26 cellular contexts compared by ENCODE assay signal in the genomic region with DNA sequence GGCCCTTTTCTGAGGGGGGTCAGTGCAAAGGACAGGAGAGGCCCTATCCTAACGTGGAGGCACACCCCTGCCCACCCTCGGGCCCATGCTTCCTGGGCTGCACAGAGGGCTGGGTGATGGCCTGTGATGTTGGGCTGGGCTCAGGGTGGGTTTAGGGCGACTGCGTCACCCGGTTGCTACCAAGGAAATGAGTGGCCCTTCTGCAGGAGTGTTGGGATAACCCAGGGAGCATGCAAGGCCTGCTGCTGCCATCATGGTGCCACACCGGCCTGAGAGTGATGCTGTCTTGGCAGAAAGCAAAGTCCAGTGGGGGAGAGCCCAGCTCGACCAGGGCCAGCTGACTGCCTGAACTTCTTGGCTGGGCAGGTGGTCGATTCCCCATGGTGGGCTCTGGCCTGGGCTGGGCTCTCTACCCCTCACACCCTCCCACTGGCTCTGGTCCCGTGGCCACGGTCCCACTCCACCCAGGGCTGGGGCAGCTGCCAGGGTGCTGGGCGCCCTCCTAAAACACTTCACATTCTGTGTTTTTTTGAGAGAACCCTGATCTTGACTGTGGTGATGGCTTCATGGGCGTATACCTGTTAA. TPM values are rescaled to one million over a fixed set of nuclear protein-coding genes. Genes with fewer than 3 reads are reported as not detected.
DNase-seq lines count a peak whose midpoint lies in the region; ATAC-seq, FAIRE-seq and TF ChIP-seq lines count a peak whose summit lies in the region.
"Had no signal": no experiment of that assay in that cellular context is flagged by ENCODE, and none has a peak within 500 bp of the region (broad histone marks: within the 10 kb centered on the region; RNA-seq: fewer than 3 reads in every experiment).

No MANE protein-coding gene starts in this region.

- H3K27ac ChIP-seq in heart left ventricle = no peak overlapping the region
- no peak overlapping the region for H3K27ac ChIP-seq in right atrium auricular region
- no peak overlapping the region for H3K27ac ChIP-seq in HepG2 (ENCODE audit: extremely low read length, insufficient read depth, low read length)
- H3K27ac ChIP-seq in esophagus squamous epithelium = no peak overlapping the region
- H3K27ac ChIP-seq: 22Rv1, Peyer's patch had no signal

- H3K4me3 ChIP-seq in heart left ventricle = no peak overlapping the region
- no peak overlapping the region for H3K4me3 ChIP-seq in right atrium auricular region
- H3K4me3 ChIP-seq in HepG2 (replicated peaks in 1 of 3; ENCODE audit: insufficient read depth in 1 of 3, low read depth in 2 of 3, low read length in 3 of 3) = no peak overlapping the region
- H3K4me3 ChIP-seq in esophagus squamous epithelium = no peak overlapping the region
- H3K4me3 ChIP-seq: Peyer's patch had no signal

- H3K9me3 Mint-ChIP-seq in stimulated activated effector memory CD8-positive, alpha-beta T cell treated with anti-CD3 and anti-CD28 coated beads, Interleukin-12 subunit alpha, Interleukin-12 subunit beta, amount 100 ng/mL, for 72 hours = peaks cover 9% of the 10 kb centered on the region

- no peak overlapping the region for H3K4me3 Mint-ChIP-seq in stimulated activated effector memory CD8-positive, alpha-beta T cell treated with anti-CD3 and anti-CD28 coated beads, Interleukin-12 subunit alpha, Interleukin-12 subunit beta, amount 100 ng/mL, for 72 hours
- H3K4me3 Mint-ChIP-seq: CD14-positive monocyte; CD8-positive, alpha-beta memory T cell had no signal

- H3K9me3 ChIP-seq in heart left ventricle (peaks cover 0 to 23% (median 12%) of the 10 kb centered on the region in 12 donors), right atrium auricular region (peaks cover 5 to 13% of the 10 kb centered on the region in 2 donors), HepG2 (ENCODE audit: low read length) (peaks cover 28% of the 10 kb centered on the region), esophagus squamous epithelium (peaks cover 6 to 24% (median 17%) of the 10 kb centered on the region in 3 donors)

- CTCF ChIA-PET in HepG2 (lab: Yijun Ruan, JAX; ENCODE audit: low intra/inter-chr PET ratio, low total read pairs) = no interaction called here

- no peaks in the 10 kb centered on the region for H3K79me2 ChIP-seq in HepG2 (ENCODE audit: insufficient read depth, low read length)

- POLR2A ChIA-PET in HepG2 (lab: Yijun Ruan, JAX) = no interaction called here

- H3K4me1 Mint-ChIP-seq in stimulated activated effector memory CD8-positive, alpha-beta T cell treated with anti-CD3 and anti-CD28 coated beads, Interleukin-12 subunit alpha, Interleukin-12 subunit beta, amount 100 ng/mL, for 72 hours = no peaks in the 10 kb centered on the region
- H3K4me1 Mint-ChIP-seq: CD8-positive, alpha-beta memory T cell had no signal

- H3K36me3 Mint-ChIP-seq in stimulated activated effector memory CD8-positive, alpha-beta T cell treated with anti-CD3 and anti-CD28 coated beads, Interleukin-12 subunit alpha, Interleukin-12 subunit beta, amount 100 ng/mL, for 72 hours = peaks cover 48% of the 10 kb centered on the region

- H3K4me1 ChIP-seq in heart left ventricle (no peaks in the 10 kb centered on the region), right atrium auricular region (no peaks in the 10 kb centered on the region), HepG2 (ENCODE audit: insufficient read depth, low read length) (no peaks in the 10 kb centered on the region), esophagus squamous epithelium (peaks cover 0 to 11% (median 0%) of the 10 kb centered on the region in 3 donors)
- H3K4me1 ChIP-seq: BE2C, Peyer's patch had no signal

- in situ Hi-C loops in HepG2 (cut with HindIII; ENCODE audit: extremely low pct_ligation_motif_present, low pct_unique_long_range_greater_than_20kb) = no loop called here

- FAIRE-seq in HepG2 (lab: Jason Lieb, UNC) = no peak
- FAIRE-seq: GM12891 had no signal

- TF ChIP-seq EP300 in HepG2 (IDR thresholded peaks at IDR 0.05; ENCODE audit: low read depth in 2 of 2, low read length in 2 of 2) = no peak
- TF ChIP-seq EP300 in HepG2 (CRISPR knock-in tag; IDR thresholded peaks at IDR 0.05; ENCODE audit: borderline replicate concordance) = no peak

- peak in 2 of 4 donors; percentile 14 to 16 for ATAC-seq in heart left ventricle
- peak; percentile 15; the same call in 2 of the 3 replicates for ATAC-seq in HepG2
- ATAC-seq in stimulated activated effector memory CD8-positive, alpha-beta T cell treated with anti-CD3 and anti-CD28 coated beads, Interleukin-12 subunit alpha, Interleukin-12 subunit beta, amount 100 ng/mL, for 72 hours = peak; percentile 20
- no peak for ATAC-seq in HG02588 (IDR thresholded peaks at IDR 0.05; ENCODE audit: unreplicated experiment)
- ATAC-seq: SK-N-SH treated with all-trans-retinoic acid at 6 μM for 48 hours had no signal

- H3K4me2 ChIP-seq in HepG2 (ENCODE audit: low read depth, low read length) = no peak overlapping the region

- no peak for TF ChIP-seq POLR2A in heart left ventricle (IDR thresholded peaks at IDR 0.05)
- TF ChIP-seq POLR2A in HepG2 (IDR thresholded peaks at IDR 0.05; ENCODE audit: insufficient read depth in 1 of 2, low read depth in 2 of 2, low read length in 2 of 2) = no peak; a peak in 1 of 4 replicates
- TF ChIP-seq POLR2A in esophagus squamous epithelium (IDR thresholded peaks at IDR 0.05) = no peak

- DNase-seq in heart left ventricle (peak in 3 of 5 donors; percentile 7 to 31 (median 9)), right atrium auricular region (ENCODE audit: low spot score) (no peak), HepG2 (ENCODE audit: low spot score) (no peak), retina (no peak), esophagus squamous epithelium (lab: John Stamatoyannopoulos, UW) (no peak), NCI-H1105 treated with DMSO at 0.1 percent for 48 hours (lab: John Stamatoyannopoulos, UW) (no peak)
- DNase-seq in stimulated activated effector memory CD8-positive, alpha-beta T cell treated with anti-CD3 and anti-CD28 coated beads, Interleukin-12 subunit alpha, Interleukin-12 subunit beta, amount 100 ng/mL, for 72 hours (ENCODE audit: low spot score in 2 of 2) = no peak
- DNase-seq: BE2C; CD8-positive, alpha-beta memory T cell; DMS 273 treated with DMSO at 0.1 percent for 48 hours; DMS79 treated with DMSO at 0.1 percent for 48 hours; GF-D8; GOT3; HCEC 1CT; KBM-7; NCI-H1694; NCI-H2081; NCI-H226; NCI-H510A; NCI-H69 had no signal

- no TSS peak for BruUV-seq in HepG2 (replicated peaks; lab: Mats Ljungman, UMichigan)

- H3K9ac ChIP-seq in HepG2 (ENCODE audit: insufficient read depth, low read depth, low read length) = no peak overlapping the region

- WGBS in heart left ventricle, 4 donors = 89 to 95% (median 91%) methylated on average over 6 to 12 of the region's 12 CpGs
- 100% methylated on average over 2 of the region's 12 CpGs for WGBS in HepG2 (ENCODE audit: low lambda C conversion rate)
- 88% methylated on average over 7 of the region's 12 CpGs; no CpG with 5 or more reads in 1 of the 2 donors for WGBS in esophagus squamous epithelium, 2 donors

- no peak overlapping the region for H2AFZ ChIP-seq in HepG2 (ENCODE audit: low read length)

- H3K36me3 ChIP-seq in heart left ventricle (peaks cover 0 to 90% (median 54%) of the 10 kb centered on the region in 9 donors), right atrium auricular region (peaks cover 48% of the 10 kb centered on the region), HepG2 (replicated peaks in 1 of 2; ENCODE audit: control insufficient read depth in 1 of 2, insufficient read depth in 2 of 2, low read length in 2 of 2) (peaks cover 15 to 54% of the 10 kb centered on the region in 2 experiments), esophagus squamous epithelium (peaks cover 13 to 94% (median 36%) of the 10 kb centered on the region in 3 donors)

- no peak for TF ChIP-seq RAD21 in HepG2 (CRISPR knock-in tag; IDR thresholded peaks at IDR 0.05)

- no peaks in the 10 kb centered on the region for H4K20me1 ChIP-seq in HepG2 (ENCODE audit: insufficient read depth, low read length)

- H3K27ac Mint-ChIP-seq in stimulated activated effector memory CD8-positive, alpha-beta T cell treated with anti-CD3 and anti-CD28 coated beads, Interleukin-12 subunit alpha, Interleukin-12 subunit beta, amount 100 ng/mL, for 72 hours = no peak overlapping the region

- H3K27me3 ChIP-seq in heart left ventricle = no peaks in the 10 kb centered on the region
- no peaks in the 10 kb centered on the region for H3K27me3 ChIP-seq in right atrium auricular region
- H3K27me3 ChIP-seq in HepG2 (ENCODE audit: control insufficient read depth in 1 of 2, insufficient read depth in 2 of 2, low read length in 2 of 2) = no peaks in the 10 kb centered on the region
- H3K27me3 ChIP-seq in esophagus squamous epithelium = no peaks in the 10 kb centered on the region
- H3K27me3 ChIP-seq: BE2C, Peyer's patch had no signal

- intact Hi-C loops in heart left ventricle (cut with DNase I) (no loop called here), HepG2 (cut with micrococcal nuclease; ENCODE audit: unreplicated experiment) (no loop called here), esophagus squamous epithelium (cut with DNase I) (no loop called here)

- TF ChIP-seq CTCF in heart left ventricle (IDR thresholded peaks at IDR 0.05) = no peak
- TF ChIP-seq CTCF in right atrium auricular region (IDR thresholded peaks at IDR 0.05) = no peak
- TF ChIP-seq CTCF in HepG2 (CRISPR knock-in tag; IDR thresholded peaks at IDR 0.05) = no peak
- no peak for TF ChIP-seq CTCF in esophagus squamous epithelium (IDR thresholded peaks at IDR 0.05)

RNA-seq across cellular contexts. Expression of a gene that starts 21.5 kb away (rescaled TPM):
- total RNA-seq in heart left ventricle = 10 to 100 TPM in 6 of 9 donors, 1 to 10 TPM in 3; 8.5 to 14.4 (median 12.3) TPM
- 10 to 100 TPM; 10.4 to 24.1 TPM for polyA plus RNA-seq in heart left ventricle
- 10 to 100 TPM; 12.5 to 20.3 TPM for total RNA-seq in right atrium auricular region
- total RNA-seq in HepG2 (2016; rRNA removed; fragmentation: Illumina TruSeq; extraction: Trizol) = 11.3 and 15.5 TPM in 2 replicates
- total RNA-seq in HepG2 (2016; cell fraction: cytosol; rRNA removed; fragmentation: Illumina TruSeq; extraction: Trizol; ENCODE audit: low read depth) = 5.8 and 6.9 TPM in 2 replicates
- 9.7 and 18.4 TPM in 2 replicates for total RNA-seq in HepG2 (2016; cell fraction: insoluble cytoplasmic fraction; rRNA removed; fragmentation: Illumina TruSeq; extraction: Trizol)
- total RNA-seq in HepG2 (2016; cell fraction: membrane; rRNA removed; fragmentation: Illumina TruSeq; extraction: Trizol) = 4.5 and 5.1 TPM in 2 replicates
- total RNA-seq in HepG2 (2016; cell fraction: nucleus; rRNA removed; fragmentation: Illumina TruSeq; extraction: Trizol) = 22.2 and 24.1 TPM in 2 replicates
- polyA plus RNA-seq in HepG2 (2011; rRNA removed) = 32.6 and 34.1 TPM in 2 replicates
- polyA plus RNA-seq in HepG2 (2011; cell fraction: cytosol; rRNA removed) = 7.9 and 9.8 TPM in 2 replicates
- polyA plus RNA-seq in HepG2 (2011; cell fraction: nucleus; rRNA removed) = 162 and 171 TPM in 2 replicates
- polyA plus RNA-seq in HepG2 (2012) = 19.0 and 22.7 TPM in 2 replicates
- polyA plus RNA-seq in HepG2 (2016; cell fraction: cytosol; fragmentation: Illumina TruSeq; extraction: Trizol; ENCODE audit: low read depth) = 1.4 and 1.7 TPM in 2 replicates
- polyA plus RNA-seq in HepG2 (2016; cell fraction: insoluble cytoplasmic fraction; fragmentation: Illumina TruSeq; extraction: Trizol; ENCODE audit: low read depth) = 8.1 and 8.4 TPM in 2 replicates
- polyA plus RNA-seq in HepG2 (2016; cell fraction: membrane; fragmentation: Illumina TruSeq; extraction: Trizol; ENCODE audit: low read depth) = 2.1 and 3.0 TPM in 2 replicates
- polyA plus RNA-seq in HepG2 (2016; cell fraction: nucleus; fragmentation: Illumina TruSeq; extraction: Trizol; ENCODE audit: insufficient read depth, low read depth) = 78.5 and 90.7 TPM in 2 replicates
- polyA minus RNA-seq in HepG2 (2011; rRNA and poly(A)+ RNA removed; ENCODE audit: low replicate concordance) = 16.4 and 18.6 TPM in 2 replicates
- 2.5 and 4.4 TPM in 2 replicates for polyA minus RNA-seq in HepG2 (2011; cell fraction: cytosol; rRNA and poly(A)+ RNA removed)
- 31.4 and 38.0 TPM in 2 replicates for polyA minus RNA-seq in HepG2 (2011; cell fraction: nucleus; rRNA and poly(A)+ RNA removed)
- total RNA-seq in esophagus squamous epithelium = 10 to 100 TPM in 3 of 4 donors, 1 to 10 TPM in 1; 6.9 to 21.9 (median 10.7) TPM

RNA-seq across cellular contexts. Expression of a gene that starts 27.5 kb away (rescaled TPM):
- total RNA-seq in heart left ventricle (10 to 100 TPM; 29.3 to 68.9 (median 43.1) TPM), right atrium auricular region (10 to 100 TPM; 33.5 to 57.7 TPM), HepG2 (2016; rRNA removed; fragmentation: Illumina TruSeq; extraction: Trizol) (26.8 and 35.0 TPM in 2 replicates), esophagus squamous epithelium (10 to 100 TPM; 50.7 to 78.5 (median 62.4) TPM)
- polyA plus RNA-seq in heart left ventricle (10 to 100 TPM; 31.1 to 49.9 TPM), HepG2 (2011; rRNA removed) (50.0 and 59.5 TPM in 2 replicates)
- 16.3 and 18.1 TPM in 2 replicates for total RNA-seq in HepG2 (2016; cell fraction: cytosol; rRNA removed; fragmentation: Illumina TruSeq; extraction: Trizol; ENCODE audit: low read depth)
- 22.4 and 35.5 TPM in 2 replicates for total RNA-seq in HepG2 (2016; cell fraction: insoluble cytoplasmic fraction; rRNA removed; fragmentation: Illumina TruSeq; extraction: Trizol)
- 27.6 and 33.0 TPM in 2 replicates for total RNA-seq in HepG2 (2016; cell fraction: membrane; rRNA removed; fragmentation: Illumina TruSeq; extraction: Trizol)
- 34.2 and 36.7 TPM in 2 replicates for total RNA-seq in HepG2 (2016; cell fraction: nucleus; rRNA removed; fragmentation: Illumina TruSeq; extraction: Trizol)
- polyA plus RNA-seq in HepG2 (2011; cell fraction: cytosol; rRNA removed) = 37.5 and 49.4 TPM in 2 replicates
- 238 and 301 TPM in 2 replicates for polyA plus RNA-seq in HepG2 (2011; cell fraction: nucleus; rRNA removed)
- polyA plus RNA-seq in HepG2 (2012) = 31.9 and 43.3 TPM in 2 replicates
- polyA plus RNA-seq in HepG2 (2016; cell fraction: cytosol; fragmentation: Illumina TruSeq; extraction: Trizol; ENCODE audit: low read depth) = 12.6 and 12.7 TPM in 2 replicates
- polyA plus RNA-seq in HepG2 (2016; cell fraction: insoluble cytoplasmic fraction; fragmentation: Illumina TruSeq; extraction: Trizol; ENCODE audit: low read depth) = 23.9 and 30.1 TPM in 2 replicates
- 21.4 and 23.2 TPM in 2 replicates for polyA plus RNA-seq in HepG2 (2016; cell fraction: membrane; fragmentation: Illumina TruSeq; extraction: Trizol; ENCODE audit: low read depth)
- polyA plus RNA-seq in HepG2 (2016; cell fraction: nucleus; fragmentation: Illumina TruSeq; extraction: Trizol; ENCODE audit: insufficient read depth, low read depth) = 77.4 and 83.8 TPM in 2 replicates
- 111 and 116 TPM in 2 replicates for polyA minus RNA-seq in HepG2 (2011; rRNA and poly(A)+ RNA removed; ENCODE audit: low replicate concordance)
- polyA minus RNA-seq in HepG2 (2011; cell fraction: cytosol; rRNA and poly(A)+ RNA removed) = 34.3 and 37.3 TPM in 2 replicates
- polyA minus RNA-seq in HepG2 (2011; cell fraction: nucleus; rRNA and poly(A)+ RNA removed) = 73.2 and 88.6 TPM in 2 replicates

RNA-seq across cellular contexts. Expression of a gene that starts 59.5 kb away (rescaled TPM):
- total RNA-seq in heart left ventricle (100 to 1,000 TPM; 266 to 747 (median 402) TPM), right atrium auricular region (100 to 1,000 TPM; 379 to 436 TPM), HepG2 (2016; rRNA removed; fragmentation: Illumina TruSeq; extraction: Trizol) (160 and 161 TPM in 2 replicates), esophagus squamous epithelium (100 to 1,000 TPM; 105 to 236 (median 149) TPM)
- polyA plus RNA-seq in heart left ventricle (100 to 1,000 TPM; 177 to 266 TPM), HepG2 (2011; rRNA removed) (90.9 and 126 TPM in 2 replicates)
- 45.2 and 49.8 TPM in 2 replicates for total RNA-seq in HepG2 (2016; cell fraction: cytosol; rRNA removed; fragmentation: Illumina TruSeq; extraction: Trizol; ENCODE audit: low read depth)
- 158 and 162 TPM in 2 replicates for total RNA-seq in HepG2 (2016; cell fraction: insoluble cytoplasmic fraction; rRNA removed; fragmentation: Illumina TruSeq; extraction: Trizol)
- 63.1 and 66.1 TPM in 2 replicates for total RNA-seq in HepG2 (2016; cell fraction: membrane; rRNA removed; fragmentation: Illumina TruSeq; extraction: Trizol)
- 98.3 and 116 TPM in 2 replicates for total RNA-seq in HepG2 (2016; cell fraction: nucleus; rRNA removed; fragmentation: Illumina TruSeq; extraction: Trizol)
- polyA plus RNA-seq in HepG2 (2011; cell fraction: cytosol; rRNA removed) = 81.2 and 85.2 TPM in 2 replicates
- polyA plus RNA-seq in HepG2 (2011; cell fraction: nucleus; rRNA removed) = 240 and 268 TPM in 2 replicates
- 80.8 and 157 TPM in 2 replicates for polyA plus RNA-seq in HepG2 (2012)
- 43.0 and 45.0 TPM in 2 replicates for polyA plus RNA-seq in HepG2 (2016; cell fraction: cytosol; fragmentation: Illumina TruSeq; extraction: Trizol; ENCODE audit: low read depth)
- polyA plus RNA-seq in HepG2 (2016; cell fraction: insoluble cytoplasmic fraction; fragmentation: Illumina TruSeq; extraction: Trizol; ENCODE audit: low read depth) = 179 and 191 TPM in 2 replicates
- 48.5 and 49.4 TPM in 2 replicates for polyA plus RNA-seq in HepG2 (2016; cell fraction: membrane; fragmentation: Illumina TruSeq; extraction: Trizol; ENCODE audit: low read depth)
- 190 and 194 TPM in 2 replicates for polyA plus RNA-seq in HepG2 (2016; cell fraction: nucleus; fragmentation: Illumina TruSeq; extraction: Trizol; ENCODE audit: insufficient read depth, low read depth)
- polyA minus RNA-seq in HepG2 (2011; rRNA and poly(A)+ RNA removed; ENCODE audit: low replicate concordance) = 245 and 268 TPM in 2 replicates
- polyA minus RNA-seq in HepG2 (2011; cell fraction: cytosol; rRNA and poly(A)+ RNA removed) = 106 and 114 TPM in 2 replicates
- polyA minus RNA-seq in HepG2 (2011; cell fraction: nucleus; rRNA and poly(A)+ RNA removed) = 238 and 284 TPM in 2 replicates

Comparison
In these comparisons a context has a peak if more than half of its experiments do, and no peak if none do; other contexts are left out.
1. DNase-seq: peak in heart left ventricle (3 of 5); none in right atrium auricular region (single experiment), HepG2 (single experiment), stimulated activated effector memory CD8-positive, alpha-beta T cell treated with anti-CD3 and anti-CD28 coated beads, Interleukin-12 subunit alpha, Interleukin-12 subunit beta, amount 100 ng/mL, for 72 hours (0 of 2), retina (single experiment), esophagus squamous epithelium (single experiment) and NCI-H1105 treated with DMSO at 0.1 percent for 48 hours (single experiment).